Comparison of ENCODE assay signal across 18 cellular contexts in the genomic region with DNA sequence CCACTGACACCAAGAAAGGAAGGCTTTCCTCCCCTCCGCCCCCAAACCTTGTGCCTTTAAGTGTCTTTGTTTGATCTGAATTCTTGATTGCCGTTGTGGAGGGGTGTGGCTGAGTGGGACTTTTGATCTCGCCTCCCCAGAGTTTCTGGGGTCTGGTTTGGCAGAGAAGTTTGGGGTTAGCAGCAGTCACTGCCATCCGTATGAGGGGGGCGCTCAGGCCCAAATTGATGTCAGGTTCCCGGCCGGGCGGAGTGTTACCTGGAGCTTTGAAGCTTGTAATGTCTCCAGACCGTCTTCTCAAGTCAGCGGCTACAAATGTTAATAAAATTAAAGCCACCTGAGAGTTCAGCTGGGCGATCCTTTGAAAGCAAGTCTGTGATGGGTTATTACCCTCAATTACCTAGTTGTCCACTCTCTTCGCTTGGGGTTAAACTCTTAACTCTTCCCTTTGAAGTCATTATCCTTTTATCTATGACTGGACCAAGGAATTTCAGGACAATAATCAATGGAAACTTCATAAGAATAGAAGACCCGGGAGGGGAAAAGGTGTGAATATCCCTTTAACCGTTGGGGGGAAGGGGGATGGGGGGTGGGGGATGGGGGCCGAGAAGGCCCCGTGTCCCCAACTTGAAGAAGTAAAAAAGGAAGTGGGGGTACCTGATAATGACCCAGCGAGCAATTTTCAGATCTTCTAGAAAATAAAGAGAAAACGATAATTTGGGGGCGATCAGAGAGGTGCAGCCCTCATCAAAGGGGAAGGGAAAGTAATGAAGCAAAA. TPM values are rescaled to one million over a fixed set of nuclear protein-coding genes. Genes with fewer than 3 reads are reported as not detected.
A peak's percentile ranks its signal among the peaks of the same experiment; 100 is the strongest.
DNase-seq lines count a peak whose midpoint lies in the region; ATAC-seq, FAIRE-seq and TF ChIP-seq lines count a peak whose summit lies in the region.
"Had no signal": no experiment of that assay in that cellular context is flagged by ENCODE, and none has a peak within 500 bp of the region (broad histone marks: within the 10 kb centered on the region; RNA-seq: fewer than 3 reads in every experiment).

No MANE protein-coding gene starts in this region.

- peaks cover 44% of the 10 kb centered on the region for H3K4me1 Mint-ChIP-seq in CD4-positive, alpha-beta T cell (ENCODE audit: low read depth)
- peaks cover 21% of the 10 kb centered on the region for H3K4me1 Mint-ChIP-seq in HFFc6 (ENCODE audit: low read depth)
- H3K4me1 Mint-ChIP-seq in astrocyte (ENCODE audit: low read depth, unreplicated experiment) = peaks cover 12% of the 10 kb centered on the region
- peaks cover 42% of the 10 kb centered on the region for H3K4me1 Mint-ChIP-seq in mesothelial cell of epicardium

- H3K27ac Mint-ChIP-seq in CD4-positive, alpha-beta T cell = no peak overlapping the region
- H3K27ac Mint-ChIP-seq in HFFc6 (no peak overlapping the region), astrocyte (ENCODE audit: unreplicated experiment) (no peak overlapping the region), mesothelial cell of epicardium (peak overlapping the region; percentile 93)

- H3K36me3 ChIP-seq in astrocyte (ENCODE audit: insufficient read depth, low read length) = no peaks in the 10 kb centered on the region
- H3K36me3 ChIP-seq: sigmoid colon, stomach had no signal

- no peaks in the 10 kb centered on the region for H3K36me3 Mint-ChIP-seq in CD4-positive, alpha-beta T cell (ENCODE audit: low read depth)
- H3K36me3 Mint-ChIP-seq in HFFc6 (ENCODE audit: low read depth) (no peaks in the 10 kb centered on the region), astrocyte (ENCODE audit: low read depth, unreplicated experiment) (no peaks in the 10 kb centered on the region), mesothelial cell of epicardium (no peaks in the 10 kb centered on the region)
- H3K36me3 Mint-ChIP-seq: naive B cell had no signal

- H3K4me3 Mint-ChIP-seq in CD4-positive, alpha-beta T cell = peak overlapping the region; percentile 81
- H3K4me3 Mint-ChIP-seq in HFFc6 (peak overlapping the region; percentile 84), astrocyte (ENCODE audit: unreplicated experiment) (no peak overlapping the region), mesothelial cell of epicardium (peak overlapping the region; percentile 54)

- intact Hi-C loops in CD4-positive, alpha-beta T cell (cut with DNase I, micrococcal nuclease) = no loop called here

- no peaks in the 10 kb centered on the region for H3K9me3 ChIP-seq in CD4-positive, alpha-beta T cell (ENCODE audit: control insufficient read depth, low read length)
- no peaks in the 10 kb centered on the region for H3K9me3 ChIP-seq in astrocyte (ENCODE audit: insufficient read depth, low read depth, low read length)
- H3K9me3 ChIP-seq: sigmoid colon, stomach had no signal

- ATAC-seq in CD4-positive, alpha-beta T cell (ENCODE audit: poor library complexity) = peak; percentile 29

- no peak for TF ChIP-seq CTCF in CD4-positive, alpha-beta T cell (IDR thresholded peaks at IDR 0.05)
- TF ChIP-seq CTCF in HFFc6 (IDR thresholded peaks at IDR 0.05) (no peak), astrocyte (IDR thresholded peaks at IDR 0.05; ENCODE audit: insufficient read depth, low read depth, low read length) (no peak), mesothelial cell of epicardium (IDR thresholded peaks at IDR 0.05; ENCODE audit: unreplicated experiment) (no peak)

- no peaks in the 10 kb centered on the region for H3K27me3 Mint-ChIP-seq in CD4-positive, alpha-beta T cell
- no peaks in the 10 kb centered on the region for H3K27me3 Mint-ChIP-seq in HFFc6 (ENCODE audit: insufficient read depth)
- peaks cover 7% of the 10 kb centered on the region for H3K27me3 Mint-ChIP-seq in astrocyte (ENCODE audit: low read depth, unreplicated experiment)
- H3K27me3 Mint-ChIP-seq in mesothelial cell of epicardium (ENCODE audit: low read depth) = no peaks in the 10 kb centered on the region

- H3K4me3 ChIP-seq in astrocyte (ENCODE audit: insufficient read depth, low read depth, low read length) = peak overlapping the region; percentile 56

- H3K27me3 ChIP-seq in CD4-positive, alpha-beta T cell (ENCODE audit: control insufficient read depth, insufficient read depth, low read length) = no peaks in the 10 kb centered on the region
- H3K27me3 ChIP-seq in astrocyte (ENCODE audit: insufficient read depth, low read length) = no peaks in the 10 kb centered on the region
- H3K27me3 ChIP-seq: sigmoid colon, stomach had no signal

- CTCF ChIA-PET in CD4-positive, alpha-beta T cell (lab: Charles Lee) = no interaction called here

- no peaks in the 10 kb centered on the region for H3K79me2 ChIP-seq in astrocyte (ENCODE audit: insufficient read depth, low read length)

- peak overlapping the region; percentile 77 for H2AFZ ChIP-seq in astrocyte (ENCODE audit: low read depth, low read length)

- peak overlapping the region; percentile 92 for H3K4me2 ChIP-seq in astrocyte (ENCODE audit: low read length)

- no peaks in the 10 kb centered on the region for H3K4me1 ChIP-seq in astrocyte (ENCODE audit: insufficient read depth, low read length)

- DNase-seq in CD4-positive, alpha-beta T cell = no peak
- DNase-seq in HFFc6 (no peak), astrocyte (ENCODE audit: low read depth) (no peak), mesothelial cell of epicardium (ENCODE audit: low spot score in 2 of 2, unreplicated experiment in 2 of 2) (no peak), superior temporal gyrus (ENCODE audit: extremely low spot score) (no peak), NCI-H774 (lab: John Stamatoyannopoulos, UW) (no peak), NCI-H2029 (lab: John Stamatoyannopoulos, UW) (no peak), substantia nigra (lab: John Stamatoyannopoulos, UW) (no peak)
- DNase-seq: effector CD8-positive, alpha-beta T cell; kidney glomerular epithelial cell; naive B cell; NCI-H1417; NCI-H526 treated with DMSO at 0.1 percent for 48 hours; RPMI8226; sigmoid colon; stomach; T1000 had no signal

- no peak overlapping the region for H3K27ac ChIP-seq in CD4-positive, alpha-beta T cell (ENCODE audit: low read depth, low read length)
- no peak overlapping the region for H3K27ac ChIP-seq in astrocyte (ENCODE audit: low read depth, low read length)
- H3K27ac ChIP-seq in substantia nigra (ENCODE audit: low read depth, low read length, poor library complexity, severe bottlenecking) = no peak overlapping the region
- H3K27ac ChIP-seq: sigmoid colon had no signal

- H3K9me3 Mint-ChIP-seq in CD4-positive, alpha-beta T cell = no peaks in the 10 kb centered on the region
- no peaks in the 10 kb centered on the region for H3K9me3 Mint-ChIP-seq in HFFc6
- no peaks in the 10 kb centered on the region for H3K9me3 Mint-ChIP-seq in astrocyte (ENCODE audit: unreplicated experiment)
- no peaks in the 10 kb centered on the region for H3K9me3 Mint-ChIP-seq in mesothelial cell of epicardium
- H3K9me3 Mint-ChIP-seq: naive B cell had no signal

- POLR2A ChIA-PET in CD4-positive, alpha-beta T cell (lab: Charles Lee) = interaction anchor here (0.6 kb wide), 1 partner anchor 42 kb away, joined by 3 read pairs; no protein-coding TSS in a partner anchor

- no peak for FAIRE-seq in astrocyte (lab: Jason Lieb, UNC)
- FAIRE-seq: GM18507 had no signal

- no peaks in the 10 kb centered on the region for H4K20me1 ChIP-seq in astrocyte (ENCODE audit: insufficient read depth, low read length)

- H3K9ac ChIP-seq in astrocyte (ENCODE audit: low read length) = peak overlapping the region; percentile 67

RNA-seq across cellular contexts. Expression of a gene that starts 31.8 kb away (rescaled TPM):
- 10 to 100 TPM; 47.9 to 49.8 TPM for total RNA-seq in CD4-positive, alpha-beta T cell
- under 1 TPM; 0.17 to 0.57 (median 0.39) TPM for total RNA-seq in HFFc6 (2021; fragmentation: NEBNext Ultra II Directional; extraction: Animal tissue kit (Norgen Biotek cat#: 25700))
- total RNA-seq in astrocyte = 8.0 and 8.9 TPM in 2 replicates
- 84.6 to 88.7 TPM (median 87.8 TPM) in 3 replicates for total RNA-seq in mesothelial cell of epicardium
